In the genomic region with DNA sequence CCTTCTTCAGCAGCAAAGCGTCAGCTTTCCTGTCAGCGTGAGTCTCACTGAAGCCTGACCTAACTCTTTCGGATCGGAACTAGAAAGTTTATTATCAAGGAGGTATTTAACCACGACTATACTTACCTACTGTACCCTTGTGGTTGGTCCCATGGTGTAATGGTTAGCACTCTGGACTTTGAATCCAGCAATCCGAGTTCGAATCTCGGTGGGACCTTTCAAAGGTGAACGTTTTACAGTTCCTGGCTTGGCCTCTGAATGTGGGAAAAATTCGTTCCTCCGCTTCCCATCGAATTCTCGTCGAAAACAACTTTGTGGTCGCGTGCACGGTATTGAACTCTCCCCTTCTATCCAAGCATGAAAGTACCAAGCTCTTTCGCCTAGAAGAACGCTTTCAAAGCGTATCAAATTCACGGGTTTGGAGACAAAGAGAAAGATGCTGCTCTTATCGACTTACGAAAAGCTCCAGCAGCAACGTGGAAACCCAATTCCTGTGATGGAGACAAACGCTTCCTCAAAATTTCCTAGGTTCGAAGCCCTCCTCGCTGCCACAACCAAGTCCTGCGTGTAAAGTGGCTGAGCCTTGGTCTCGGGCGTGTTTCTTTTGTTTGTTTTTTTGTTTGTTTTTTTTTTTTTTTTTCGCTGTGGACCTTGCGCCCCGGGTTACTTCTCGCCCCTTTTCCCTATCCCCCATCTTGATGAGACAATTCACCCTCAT, we compare ENCODE assay signal across 1 cellular context.
TF ChIP-seq lines count a peak whose summit lies in the region.

No MANE protein-coding gene starts in this region.

TF ChIP-seq in HCT116, 20 proteins besides CTCF, POLR2A, EP300 and RAD21 (continued from another document):
- TF ChIP-seq, protein P1, sequence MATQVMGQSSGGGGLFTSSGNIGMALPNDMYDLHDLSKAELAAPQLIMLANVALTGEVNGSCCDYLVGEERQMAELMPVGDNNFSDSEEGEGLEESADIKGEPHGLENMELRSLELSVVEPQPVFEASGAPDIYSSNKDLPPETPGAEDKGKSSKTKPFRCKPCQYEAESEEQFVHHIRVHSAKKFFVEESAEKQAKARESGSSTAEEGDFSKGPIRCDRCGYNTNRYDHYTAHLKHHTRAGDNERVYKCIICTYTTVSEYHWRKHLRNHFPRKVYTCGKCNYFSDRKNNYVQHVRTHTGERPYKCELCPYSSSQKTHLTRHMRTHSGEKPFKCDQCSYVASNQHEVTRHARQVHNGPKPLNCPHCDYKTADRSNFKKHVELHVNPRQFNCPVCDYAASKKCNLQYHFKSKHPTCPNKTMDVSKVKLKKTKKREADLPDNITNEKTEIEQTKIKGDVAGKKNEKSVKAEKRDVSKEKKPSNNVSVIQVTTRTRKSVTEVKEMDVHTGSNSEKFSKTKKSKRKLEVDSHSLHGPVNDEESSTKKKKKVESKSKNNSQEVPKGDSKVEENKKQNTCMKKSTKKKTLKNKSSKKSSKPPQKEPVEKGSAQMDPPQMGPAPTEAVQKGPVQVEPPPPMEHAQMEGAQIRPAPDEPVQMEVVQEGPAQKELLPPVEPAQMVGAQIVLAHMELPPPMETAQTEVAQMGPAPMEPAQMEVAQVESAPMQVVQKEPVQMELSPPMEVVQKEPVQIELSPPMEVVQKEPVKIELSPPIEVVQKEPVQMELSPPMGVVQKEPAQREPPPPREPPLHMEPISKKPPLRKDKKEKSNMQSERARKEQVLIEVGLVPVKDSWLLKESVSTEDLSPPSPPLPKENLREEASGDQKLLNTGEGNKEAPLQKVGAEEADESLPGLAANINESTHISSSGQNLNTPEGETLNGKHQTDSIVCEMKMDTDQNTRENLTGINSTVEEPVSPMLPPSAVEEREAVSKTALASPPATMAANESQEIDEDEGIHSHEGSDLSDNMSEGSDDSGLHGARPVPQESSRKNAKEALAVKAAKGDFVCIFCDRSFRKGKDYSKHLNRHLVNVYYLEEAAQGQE (IDR thresholded peaks at IDR 0.05; ENCODE audit: low read depth): no peak
- TF ChIP-seq POLR2AphosphoS5 (IDR thresholded peaks at IDR 0.05; ENCODE audit: low read depth, low read length) (peak; percentile 35; the same call in 1 of the 2 replicates), FOSL1 (IDR thresholded peaks at IDR 0.05; ENCODE audit: low read depth) (no peak), SP1 (IDR thresholded peaks at IDR 0.05; ENCODE audit: low read depth) (peak; percentile 48; the same call in 1 of the 2 replicates), YY1 (IDR thresholded peaks at IDR 0.05; ENCODE audit: extremely low read depth, insufficient replicate concordance, low read depth, low read length) (peak; percentile 12), CEBPB (IDR thresholded peaks at IDR 0.05; ENCODE audit: low read depth) (peak; percentile 55; the same call in 1 of the 2 replicates), ZNF274 (IDR thresholded peaks at IDR 0.05; ENCODE audit: low read depth, low read length) (no peak), CBX3 (IDR thresholded peaks at IDR 0.05; ENCODE audit: low read depth) (peak; percentile 96)
- TF ChIP-seq, protein P2, sequence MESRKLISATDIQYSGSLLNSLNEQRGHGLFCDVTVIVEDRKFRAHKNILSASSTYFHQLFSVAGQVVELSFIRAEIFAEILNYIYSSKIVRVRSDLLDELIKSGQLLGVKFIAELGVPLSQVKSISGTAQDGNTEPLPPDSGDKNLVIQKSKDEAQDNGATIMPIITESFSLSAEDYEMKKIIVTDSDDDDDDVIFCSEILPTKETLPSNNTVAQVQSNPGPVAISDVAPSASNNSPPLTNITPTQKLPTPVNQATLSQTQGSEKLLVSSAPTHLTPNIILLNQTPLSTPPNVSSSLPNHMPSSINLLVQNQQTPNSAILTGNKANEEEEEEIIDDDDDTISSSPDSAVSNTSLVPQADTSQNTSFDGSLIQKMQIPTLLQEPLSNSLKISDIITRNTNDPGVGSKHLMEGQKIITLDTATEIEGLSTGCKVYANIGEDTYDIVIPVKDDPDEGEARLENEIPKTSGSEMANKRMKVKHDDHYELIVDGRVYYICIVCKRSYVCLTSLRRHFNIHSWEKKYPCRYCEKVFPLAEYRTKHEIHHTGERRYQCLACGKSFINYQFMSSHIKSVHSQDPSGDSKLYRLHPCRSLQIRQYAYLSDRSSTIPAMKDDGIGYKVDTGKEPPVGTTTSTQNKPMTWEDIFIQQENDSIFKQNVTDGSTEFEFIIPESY (IDR thresholded peaks at IDR 0.05; ENCODE audit: extremely low read depth, insufficient replicate concordance, low read length): peak; percentile 62
- TF ChIP-seq, protein P3, sequence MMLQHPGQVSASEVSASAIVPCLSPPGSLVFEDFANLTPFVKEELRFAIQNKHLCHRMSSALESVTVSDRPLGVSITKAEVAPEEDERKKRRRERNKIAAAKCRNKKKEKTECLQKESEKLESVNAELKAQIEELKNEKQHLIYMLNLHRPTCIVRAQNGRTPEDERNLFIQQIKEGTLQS (IDR thresholded peaks at IDR 0.05): peak; percentile 92
